In genomic region chr7:47277321-47277781, GRCh38 we compare ENCODE assay signal across 12 cellular contexts.
DNase-seq lines count a peak whose midpoint lies in the region; ATAC-seq and TF ChIP-seq lines count a peak whose summit lies in the region.
"Had no signal": no experiment of that assay in that cellular context is flagged by ENCODE, and none has a peak within 500 bp of the region (broad histone marks: within the 10 kb centered on the region; RNA-seq: fewer than 3 reads in every experiment).

No MANE protein-coding gene starts in this region.

- intact Hi-C loops in Caco-2 (cut with micrococcal nuclease; ENCODE audit: unreplicated experiment) = no loop called here

- peak overlapping the region; percentile 18 for H3K23ac ChIP-seq in neuronal stem cell (ENCODE audit: low read depth, low read length, poor library complexity)

- H3K9me3 Mint-ChIP-seq in Caco-2 (ENCODE audit: unreplicated experiment) = peaks cover 1% of the 10 kb centered on the region
- peaks cover 4% of the 10 kb centered on the region for H3K9me3 Mint-ChIP-seq in chondrocyte (ENCODE audit: low read depth)
- no peaks in the 10 kb centered on the region for H3K9me3 Mint-ChIP-seq in stimulated activated naive B cell treated with anti-CD40 and anti-IgM and Interleukin-4, amounts not matched to agents 10 μg/mL and 1 μg/mL and 100 μg/mL, for 72 hours
- H3K9me3 Mint-ChIP-seq: CD4-positive, alpha-beta T cell had no signal

- H3K27me3 Mint-ChIP-seq in Caco-2 (ENCODE audit: insufficient read depth, unreplicated experiment) (no peaks in the 10 kb centered on the region), chondrocyte (ENCODE audit: low read depth) (no peaks in the 10 kb centered on the region)
- no peaks in the 10 kb centered on the region for H3K27me3 Mint-ChIP-seq in stimulated activated naive B cell treated with anti-CD40 and anti-IgM and Interleukin-4, amounts not matched to agents 10 μg/mL and 1 μg/mL and 100 μg/mL, for 72 hours
- H3K27me3 Mint-ChIP-seq: B cell; CD4-positive, alpha-beta T cell had no signal

- H3K36me3 Mint-ChIP-seq in Caco-2 (ENCODE audit: insufficient read depth, unreplicated experiment) (peaks cover 100% of the 10 kb centered on the region), chondrocyte (ENCODE audit: low read depth) (peaks cover 63% of the 10 kb centered on the region)
- H3K36me3 Mint-ChIP-seq in stimulated activated naive B cell treated with anti-CD40 and anti-IgM and Interleukin-4, amounts not matched to agents 10 μg/mL and 1 μg/mL and 100 μg/mL, for 72 hours = peaks cover 8 to 37% of the 10 kb centered on the region in 2 donors

- no TSS peak for BruUV-seq in Caco-2 (replicated peaks; lab: Mats Ljungman, UMichigan)

- peak overlapping the region; percentile 49 for H3K14ac ChIP-seq in neuronal stem cell (ENCODE audit: low read length)

- H3K9me3 ChIP-seq in Caco-2 (no peaks in the 10 kb centered on the region), neuronal stem cell (replicated peaks in 1 of 2; ENCODE audit: control insufficient read depth in 2 of 2, insufficient read depth in 1 of 2, low read depth in 1 of 2, low read length in 2 of 2) (peaks cover 0 to 6% of the 10 kb centered on the region in 2 donors)

- H4K91ac ChIP-seq in neuronal stem cell (ENCODE audit: low read depth, low read length, poor library complexity) = peak overlapping the region; percentile 20

- no peak overlapping the region for H3K4ac ChIP-seq in neuronal stem cell (ENCODE audit: low read length)

- no peak overlapping the region for H2BK12ac ChIP-seq in neuronal stem cell (ENCODE audit: low read length)

- CTCF ChIA-PET in Caco-2 (lab: Charles Lee) = interaction anchor here (0.7 kb wide), 1 partner anchor 11 kb away, joined by 3 read pairs; no protein-coding TSS in a partner anchor

- POLR2A ChIA-PET in Caco-2 (lab: Charles Lee) = no interaction called here

- H2BK15ac ChIP-seq in neuronal stem cell (ENCODE audit: low read length) = no peak overlapping the region

- H3K9ac ChIP-seq in neuronal stem cell (ENCODE audit: low read depth, low read length, poor library complexity) = no peak overlapping the region

- H3K18ac ChIP-seq in neuronal stem cell (ENCODE audit: low read length) = no peak overlapping the region

- no peak overlapping the region for H3K4me2 ChIP-seq in neuronal stem cell (ENCODE audit: insufficient read depth, low read length, poor library complexity, severe bottlenecking)

- H3K4me3 Mint-ChIP-seq in Caco-2 (ENCODE audit: unreplicated experiment) (no peak overlapping the region), chondrocyte (ENCODE audit: unreplicated experiment) (no peak overlapping the region)
- no peak overlapping the region for H3K4me3 Mint-ChIP-seq in stimulated activated naive B cell treated with anti-CD40 and anti-IgM and Interleukin-4, amounts not matched to agents 10 μg/mL and 1 μg/mL and 100 μg/mL, for 72 hours
- H3K4me3 Mint-ChIP-seq: B cell; CD4-positive, alpha-beta T cell had no signal

- H3K27ac Mint-ChIP-seq in Caco-2 (ENCODE audit: unreplicated experiment) (peak overlapping the region; percentile 7), chondrocyte (ENCODE audit: unreplicated experiment) (peak overlapping the region; percentile 84)
- peak overlapping the region; percentile 53 for H3K27ac Mint-ChIP-seq in stimulated activated naive B cell treated with anti-CD40 and anti-IgM and Interleukin-4, amounts not matched to agents 10 μg/mL and 1 μg/mL and 100 μg/mL, for 72 hours
- H3K27ac Mint-ChIP-seq: B cell; CD4-positive, alpha-beta T cell had no signal

- H2BK120ac ChIP-seq in neuronal stem cell (ENCODE audit: low read depth, low read length) = no peak overlapping the region

- no peak overlapping the region for H4K8ac ChIP-seq in neuronal stem cell (ENCODE audit: low read depth, low read length)

- no peak overlapping the region for H3K27ac ChIP-seq in neuronal stem cell (replicated peaks; ENCODE audit: low read length)

- no peak overlapping the region for H2AK5ac ChIP-seq in neuronal stem cell (ENCODE audit: low read depth, low read length)

- H3K4me1 ChIP-seq in Caco-2 = no peaks in the 10 kb centered on the region
- H3K4me1 ChIP-seq in neuronal stem cell (ENCODE audit: control insufficient read depth in 2 of 2, insufficient read depth in 1 of 2, low read depth in 1 of 2, low read length in 2 of 2) = no peaks in the 10 kb centered on the region

- no peak for ATAC-seq in stimulated activated naive B cell treated with anti-CD40 and anti-IgM and Interleukin-4, amounts not matched to agents 10 μg/mL and 1 μg/mL and 100 μg/mL, for 72 hours (replicated peaks)
- no peak for ATAC-seq in GM18498 (IDR thresholded peaks at IDR 0.05; ENCODE audit: unreplicated experiment)
- ATAC-seq in HG02623 (IDR thresholded peaks at IDR 0.05; ENCODE audit: unreplicated experiment) = no peak
- no peak for ATAC-seq in GM19467 (IDR thresholded peaks at IDR 0.05; ENCODE audit: unreplicated experiment)
- ATAC-seq: GM12878 had no signal

- no peak overlapping the region for H2BK5ac ChIP-seq in neuronal stem cell (ENCODE audit: low read length)

- no peak for TF ChIP-seq CTCF in Caco-2 (IDR thresholded peaks at IDR 0.05; ENCODE audit: insufficient read depth in 1 of 2, low read depth in 1 of 2, low read length in 1 of 2, severe bottlenecking in 1 of 2, unreplicated experiment in 1 of 2)
- no peak for TF ChIP-seq CTCF in chondrocyte (IDR thresholded peaks at IDR 0.05)

- H3K36me3 ChIP-seq in Caco-2 (ENCODE audit: control insufficient read depth, insufficient read depth, low read length) (peaks cover 13% of the 10 kb centered on the region), neuronal stem cell (replicated peaks in 1 of 2; ENCODE audit: control insufficient read depth in 2 of 2, insufficient read depth in 2 of 2, low read length in 2 of 2) (peaks cover 4 to 31% of the 10 kb centered on the region in 2 donors)

- DNase-seq in Caco-2 (peak in 1 of 2 experiments; percentile 17), chondrocyte (ENCODE audit: low spot score) (no peak), neuronal stem cell (ENCODE audit: low spot score) (no peak)
- DNase-seq in stimulated activated naive B cell treated with anti-CD40 and anti-IgM and Interleukin-4, amounts not matched to agents 10 μg/mL and 1 μg/mL and 100 μg/mL, for 72 hours = no peak
- DNase-seq: CD4-positive, alpha-beta T cell; DMS79; IMR-90 had no signal

- H3K4me1 Mint-ChIP-seq in Caco-2 (ENCODE audit: low read depth, unreplicated experiment) (peaks cover 4% of the 10 kb centered on the region), chondrocyte (ENCODE audit: low read depth) (no peaks in the 10 kb centered on the region)
- peaks cover 4 to 8% of the 10 kb centered on the region in 2 donors for H3K4me1 Mint-ChIP-seq in stimulated activated naive B cell treated with anti-CD40 and anti-IgM and Interleukin-4, amounts not matched to agents 10 μg/mL and 1 μg/mL and 100 μg/mL, for 72 hours

- H2AFZ ChIP-seq in neuronal stem cell (ENCODE audit: low read length) = no peak overlapping the region

- H3K4me3 ChIP-seq in Caco-2 (ENCODE audit: low read depth, low read length) = no peak overlapping the region
- H3K4me3 ChIP-seq in neuronal stem cell (ENCODE audit: low read length in 2 of 2) = no peak overlapping the region
- H3K4me3 ChIP-seq: GM12878 had no signal

- H3K79me1 ChIP-seq in neuronal stem cell (ENCODE audit: low read depth, low read length) = no peaks in the 10 kb centered on the region

- no CpG with 5 or more reads among the region's 20 CpGs for WGBS in neuronal stem cell (ENCODE audit: extremely low coverage in 2 of 2, insufficient read length in 2 of 2, insufficient replicate concordance in 1 of 2), 2 donors

- H3K27me3 ChIP-seq in Caco-2 (replicated peaks; ENCODE audit: control insufficient read depth, insufficient read depth, low read length) = no peaks in the 10 kb centered on the region
- no peaks in the 10 kb centered on the region for H3K27me3 ChIP-seq in neuronal stem cell (ENCODE audit: control insufficient read depth in 3 of 3, insufficient read depth in 3 of 3, low read depth in 1 of 3, low read length in 3 of 3)

Comparison
In these comparisons a context has a peak if more than half of its experiments do, and no peak if none do; other contexts are left out.
1. H3K27ac Mint-ChIP-seq: peak in every context shown above with its lines; median percentile 84 in chondrocyte; 53 in stimulated activated naive B cell treated with anti-CD40 and anti-IgM and Interleukin-4, amounts not matched to agents 10 μg/mL and 1 μg/mL and 100 μg/mL, for 72 hours; 7 in Caco-2.